Comparison of ENCODE assay signal across 27 cellular contexts in genomic region chr1:29838738-29839320, GRCh38.
"Had no signal": no experiment of that assay in that cellular context is flagged by ENCODE, and none has a peak within 500 bp of the region (broad histone marks: within the 10 kb centered on the region; RNA-seq: fewer than 3 reads in every experiment).

No MANE protein-coding gene starts in this region.

- DNase-seq: activated B cell treated with CpG ODN at 0.5 μM for 24 hours; activated CD4-positive, alpha-beta T cell treated with anti-CD3 and anti-CD28 coated beads for 1 hour; activated CD4-positive, alpha-beta T cell treated with anti-CD3 and anti-CD28 coated beads, Interleukin-2, amount 10 ng/mL, durations not matched to agents 24 days and 14 days; activated CD4-positive, alpha-beta T cell treated with anti-CD3 and anti-CD28 coated beads, Interleukin-2, amount 50 U/mL, for 48 hours; activated gamma-delta T cell; activated naive CD4-positive, alpha-beta T cell treated with anti-CD3 and anti-CD28 coated beads, Interleukin-2, amount 50 U/mL, for 16 hours; activated T-cell treated with anti-CD3 and anti-CD28 coated beads for 4 hours; activated T-cell treated with anti-CD3 and anti-CD28 coated beads, Interleukin-2, amount 50 U/mL, for 48 hours; aorta; caudate nucleus; Kasumi-1; KBM-7; NCI-H1105 treated with DMSO at 0.1 percent for 48 hours; NCI-H1436 treated with DMSO at 0.1 percent for 48 hours; NCI-H187; NCI-H2081; NCI-H524; PC-3; SIG-M5; T-cell; T-helper 2 cell; T1000 had no signal

- H3K4me1 Mint-ChIP-seq: activated B cell treated with CpG ODN at 0.5 μM for 24 hours; activated CD4-positive, alpha-beta T cell treated with anti-CD3 and anti-CD28 coated beads, Interleukin-2, amount 10 ng/mL, durations not matched to agents 24 days and 14 days; activated T-helper 17 cell treated with anti-CD3 and anti-CD28 coated beads, Interleukin-2, amount 50 U/mL, for 72 hours; T-cell had no signal

- H3K4me3 ChIP-seq: breast epithelium, SK-N-MC had no signal

- H3K27ac ChIP-seq: breast epithelium, SK-N-MC had no signal

- H3K36me3 ChIP-seq: breast epithelium had no signal

- H3K36me3 Mint-ChIP-seq: T-cell had no signal

- ATAC-seq: activated T-helper 17 cell treated with anti-CD3 and anti-CD28 coated beads, Interleukin-2, amount 50 U/mL, for 72 hours; PC-3; T-cell had no signal

- H3K27ac Mint-ChIP-seq: activated B cell treated with CpG ODN at 0.5 μM for 24 hours; activated CD4-positive, alpha-beta T cell treated with anti-CD3 and anti-CD28 coated beads, Interleukin-2, amount 10 ng/mL, durations not matched to agents 24 days and 14 days; activated T-helper 17 cell treated with anti-CD3 and anti-CD28 coated beads, Interleukin-2, amount 50 U/mL, for 72 hours; T-cell had no signal

- H3K4me1 ChIP-seq: breast epithelium had no signal

- FAIRE-seq: RCC 7860, TTC549 had no signal

- H3K27me3 ChIP-seq: breast epithelium had no signal

- H3K4me3 Mint-ChIP-seq: activated B cell treated with CpG ODN at 0.5 μM for 24 hours; activated CD4-positive, alpha-beta T cell treated with anti-CD3 and anti-CD28 coated beads, Interleukin-2, amount 10 ng/mL, durations not matched to agents 24 days and 14 days; activated T-helper 17 cell treated with anti-CD3 and anti-CD28 coated beads, Interleukin-2, amount 50 U/mL, for 72 hours; T-cell had no signal
